In the genomic region with DNA sequence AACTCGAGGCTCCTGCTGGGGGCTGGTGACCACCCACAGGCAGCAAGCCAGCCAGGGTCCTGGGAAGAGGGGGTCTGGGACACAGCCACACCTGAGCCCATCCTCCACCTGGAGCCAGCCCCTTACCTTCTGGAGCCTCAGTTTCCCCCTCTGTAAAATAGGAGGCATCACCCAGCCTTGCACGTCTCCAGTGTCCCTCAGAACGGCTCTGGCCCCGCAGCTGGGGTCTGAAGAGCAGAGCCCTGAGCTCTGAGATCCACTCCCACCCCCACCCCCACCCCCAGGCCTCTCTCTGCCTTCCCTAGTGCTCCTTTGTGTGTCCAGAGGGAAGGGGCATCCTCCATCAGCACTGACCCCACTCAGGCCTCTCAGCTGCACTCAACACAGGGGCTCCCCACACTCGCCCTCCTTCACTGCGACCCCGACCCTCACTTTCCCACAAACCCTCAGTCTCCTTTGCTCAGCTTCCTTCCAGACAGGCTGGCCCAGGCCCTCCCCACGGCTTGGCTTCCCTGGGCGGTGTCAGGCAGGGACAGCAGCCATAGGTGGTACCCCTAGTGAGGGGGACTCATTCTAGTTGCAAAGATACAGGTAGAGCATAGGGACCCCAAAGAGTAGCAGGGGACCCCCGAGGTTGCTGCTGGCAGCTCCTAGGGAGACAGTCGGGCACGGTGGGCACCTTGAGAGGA, we compare ENCODE assay signal across 23 cellular contexts.
"Had no signal": no experiment of that assay in that cellular context is flagged by ENCODE, and none has a peak within 500 bp of the region (broad histone marks: within the 10 kb centered on the region; RNA-seq: fewer than 3 reads in every experiment).

No MANE protein-coding gene starts in this region.

- H3K4me3 ChIP-seq: gastrocnemius medialis, heart left ventricle, lung, prostate gland, right lobe of liver, testis had no signal

- H3K9me3 ChIP-seq: gastrocnemius medialis, heart left ventricle, prostate gland, right lobe of liver, SK-N-SH, testis had no signal

- H3K4me3 Mint-ChIP-seq: activated CD4-positive, alpha-beta T cell treated with anti-CD3 and anti-CD28 coated beads, Interleukin-2, amount 10 ng/mL, durations not matched to agents 24 days and 14 days; activated CD8-positive, alpha-beta T cell treated with anti-CD3 and anti-CD28 coated beads for 36 hours; activated naive CD8-positive, alpha-beta T cell treated with anti-CD3 and anti-CD28 coated beads, Interleukin-2, amount 10 ng/mL, durations not matched to agents 7 days and 5 days; natural killer cell; stimulated activated naive CD8-positive, alpha-beta T cell treated with anti-CD3 and anti-CD28 coated beads, Interleukin-15, amount 100 ng/mL, for 72 hours; T-cell had no signal

- ATAC-seq: activated CD8-positive, alpha-beta T cell treated with anti-CD3 and anti-CD28 coated beads for 36 hours; esophagus mucosa; gastrocnemius medialis; heart left ventricle; left colon; natural killer cell; right lobe of liver; T-cell had no signal

- H3K36me3 ChIP-seq: gastrocnemius medialis, heart left ventricle, prostate gland, right lobe of liver had no signal

- H3K27me3 ChIP-seq: gastrocnemius medialis, heart left ventricle, right lobe of liver, testis had no signal

- H3K27ac ChIP-seq: gastrocnemius medialis, heart left ventricle, prostate gland, right lobe of liver, testis had no signal

- H3K4me1 ChIP-seq: gastrocnemius medialis, prostate gland, right lobe of liver, testis had no signal

- H3K27me3 Mint-ChIP-seq: activated CD4-positive, alpha-beta T cell treated with anti-CD3 and anti-CD28 coated beads, Interleukin-2, amount 10 ng/mL, durations not matched to agents 24 days and 14 days; activated CD8-positive, alpha-beta T cell treated with anti-CD3 and anti-CD28 coated beads for 36 hours; activated naive CD8-positive, alpha-beta T cell treated with anti-CD3 and anti-CD28 coated beads, Interleukin-2, amount 10 ng/mL, durations not matched to agents 7 days and 5 days; stimulated activated naive CD8-positive, alpha-beta T cell treated with anti-CD3 and anti-CD28 coated beads, Interleukin-15, amount 100 ng/mL, for 72 hours; T-cell had no signal

- H3K36me3 Mint-ChIP-seq: activated naive CD8-positive, alpha-beta T cell treated with anti-CD3 and anti-CD28 coated beads, Interleukin-2, amount 10 ng/mL, durations not matched to agents 7 days and 5 days; brain; natural killer cell; T-cell had no signal

- H3K4me1 Mint-ChIP-seq: activated CD4-positive, alpha-beta T cell treated with anti-CD3 and anti-CD28 coated beads, Interleukin-2, amount 10 ng/mL, durations not matched to agents 24 days and 14 days; activated naive CD8-positive, alpha-beta T cell treated with anti-CD3 and anti-CD28 coated beads, Interleukin-2, amount 10 ng/mL, durations not matched to agents 7 days and 5 days; natural killer cell; stimulated activated naive CD8-positive, alpha-beta T cell treated with anti-CD3 and anti-CD28 coated beads, Interleukin-15, amount 100 ng/mL, for 72 hours had no signal

- DNase-seq: activated CD4-positive, alpha-beta T cell treated with anti-CD3 and anti-CD28 coated beads, Interleukin-2, amount 10 ng/mL, durations not matched to agents 24 days and 14 days; activated CD8-positive, alpha-beta T cell treated with anti-CD3 and anti-CD28 coated beads for 36 hours; activated naive CD4-positive, alpha-beta T cell treated with Interleukin-2 at 50 U/mL for 16 hours; activated naive CD8-positive, alpha-beta T cell treated with anti-CD3 and anti-CD28 coated beads, Interleukin-2, amount 10 ng/mL, durations not matched to agents 7 days and 5 days; activated T-cell treated with anti-CD3 and anti-CD28 coated beads, Interleukin-2, amount 50 U/mL, for 1 hour; effector CD8-positive, alpha-beta T cell; gastrocnemius medialis; left colon; natural killer cell; SK-N-SH; small intestine; stimulated activated CD4-positive, alpha-beta T cell treated with anti-CD3 and anti-CD28 coated beads, Interleukin-4, amount 100 ng/mL, for 1 hour; stimulated activated naive CD8-positive, alpha-beta T cell treated with anti-CD3 and anti-CD28 coated beads, Interleukin-15, amount 100 ng/mL, for 72 hours; T-cell; T-helper 9 cell; testis had no signal

- H3K27ac Mint-ChIP-seq: activated CD4-positive, alpha-beta T cell treated with anti-CD3 and anti-CD28 coated beads, Interleukin-2, amount 10 ng/mL, durations not matched to agents 24 days and 14 days; activated CD8-positive, alpha-beta T cell treated with anti-CD3 and anti-CD28 coated beads for 36 hours; activated naive CD8-positive, alpha-beta T cell treated with anti-CD3 and anti-CD28 coated beads, Interleukin-2, amount 10 ng/mL, durations not matched to agents 7 days and 5 days; activated T-helper 2 cell treated with anti-CD3 and anti-CD28 coated beads, Interferon-gamma antibody, Interleukin-2, Interleukin-4, amounts not matched to agents 10 μg/mL and 5 μg/mL and 100 μg/mL, durations not matched to agents 14 hours and 24 hours and 36 hours; natural killer cell; stimulated activated naive CD8-positive, alpha-beta T cell treated with anti-CD3 and anti-CD28 coated beads, Interleukin-15, amount 100 ng/mL, for 72 hours; T-cell had no signal

- H3K9me3 Mint-ChIP-seq: activated CD4-positive, alpha-beta T cell treated with anti-CD3 and anti-CD28 coated beads, Interleukin-2, amount 10 ng/mL, durations not matched to agents 24 days and 14 days; activated CD8-positive, alpha-beta T cell treated with anti-CD3 and anti-CD28 coated beads for 36 hours; activated naive CD8-positive, alpha-beta T cell treated with anti-CD3 and anti-CD28 coated beads, Interleukin-2, amount 10 ng/mL, durations not matched to agents 7 days and 5 days; activated T-helper 2 cell treated with anti-CD3 and anti-CD28 coated beads, Interferon-gamma antibody, Interleukin-2, Interleukin-4, amounts not matched to agents 10 μg/mL and 5 μg/mL and 100 μg/mL, durations not matched to agents 14 hours and 24 hours and 36 hours; natural killer cell; stimulated activated naive CD8-positive, alpha-beta T cell treated with anti-CD3 and anti-CD28 coated beads, Interleukin-15, amount 100 ng/mL, for 72 hours; T-cell had no signal
